36 cellular contexts compared by ENCODE assay signal in the genomic region with DNA sequence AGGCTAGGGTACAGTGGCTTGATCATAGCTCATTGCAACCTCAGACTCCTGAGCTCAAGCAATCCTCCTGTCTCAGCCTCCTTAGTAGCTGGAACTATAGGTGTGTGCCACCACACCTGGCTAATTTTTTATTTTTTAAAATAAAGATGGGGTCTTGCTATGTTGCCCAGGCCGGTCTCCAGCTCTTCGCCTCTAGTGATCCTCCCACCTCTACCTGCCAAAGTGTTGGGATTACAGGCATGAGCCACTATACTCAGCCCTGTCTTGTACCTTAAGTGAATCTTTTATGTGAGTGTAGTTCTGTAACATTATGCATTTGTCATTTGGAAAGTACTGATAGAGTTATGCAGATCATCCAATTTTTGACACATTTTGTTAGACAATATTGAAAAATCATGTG.
"Had no signal": no experiment of that assay in that cellular context is flagged by ENCODE, and none has a peak within 500 bp of the region (broad histone marks: within the 10 kb centered on the region; RNA-seq: fewer than 3 reads in every experiment).

No MANE protein-coding gene starts in this region.

- H3K27me3 Mint-ChIP-seq: activated B cell treated with CpG ODN at 0.5 μM for 24 hours had no signal

- H3K36me3 Mint-ChIP-seq: activated CD4-positive, alpha-beta memory T cell treated with anti-CD3 and anti-CD28 coated beads for 36 hours; activated naive CD4-positive, alpha-beta T cell treated with anti-CD3 and anti-CD28 coated beads, Interleukin-2, amount 50 U/mL, for 72 hours; activated naive CD8-positive, alpha-beta T cell treated with anti-CD3 and anti-CD28 coated beads for 36 hours had no signal

- DNase-seq: activated B cell treated with CpG ODN at 0.5 μM for 24 hours; activated CD4-positive, alpha-beta memory T cell treated with anti-CD3 and anti-CD28 coated beads for 36 hours; activated CD4-positive, alpha-beta T cell treated with anti-CD3 and anti-CD28 coated beads for 4 hours; activated CD4-positive, alpha-beta T cell treated with anti-CD3 and anti-CD28 coated beads, Interleukin-2, amount 10 ng/mL, durations not matched to agents 24 days and 14 days; activated CD4-positive, alpha-beta T cell treated with anti-CD3 and anti-CD28 coated beads, Interleukin-2, amount 50 U/mL, for 1 hour; activated CD4-positive, alpha-beta T cell treated with anti-CD3 and anti-CD28 coated beads, Interleukin-2, amount 50 U/mL, for 4 hours; activated CD4-positive, CD25-positive, alpha-beta regulatory T cell treated with anti-CD3 and anti-CD28 coated beads, Interleukin-2, amount 50 U/mL, for 72 hours; activated CD8-positive, alpha-beta memory T cell treated with anti-CD3 and anti-CD28 coated beads, Interleukin-2, amount 50 U/mL, for 4 hours; activated CD8-positive, alpha-beta T cell treated with anti-CD3 and anti-CD28 coated beads for 36 hours; activated effector memory CD4-positive, alpha-beta T cell treated with anti-CD3 and anti-CD28 coated beads, Interleukin-2, amount 50 U/mL, for 16 hours; activated gamma-delta T cell treated with Interleukin-2 at 50 U/mL for 16 hours; activated naive CD4-positive, alpha-beta T cell; activated naive CD4-positive, alpha-beta T cell treated with anti-CD3 and anti-CD28 coated beads for 36 hours; activated naive CD4-positive, alpha-beta T cell treated with anti-CD3 and anti-CD28 coated beads, Interleukin-2, amount 50 U/mL, for 16 hours; activated naive CD8-positive, alpha-beta T cell treated with anti-CD3 and anti-CD28 coated beads for 36 hours; activated T-cell treated with anti-CD3 and anti-CD28 coated beads for 4 hours; activated T-cell treated with anti-CD3 and anti-CD28 coated beads, Interleukin-2, amount 50 U/mL, for 1 hour; activated T-cell treated with anti-CD3 and anti-CD28 coated beads, Interleukin-2, amount 50 U/mL, for 4 hours; activated T-cell treated with anti-CD3 and anti-CD28 coated beads, Interleukin-2, amount 50 U/mL, for 72 hours; adrenal gland; amniotic stem cell; aorta; body of pancreas; brain microvascular endothelial cell; central memory CD4-positive, alpha-beta T cell; T-helper 2 cell; T-helper 9 cell had no signal

- H3K4me1 ChIP-seq: body of pancreas, breast epithelium had no signal

- H3K9me3 Mint-ChIP-seq: activated B cell treated with CpG ODN at 0.5 μM for 24 hours; activated CD4-positive, alpha-beta memory T cell treated with anti-CD3 and anti-CD28 coated beads for 36 hours; activated CD8-positive, alpha-beta T cell treated with anti-CD3 and anti-CD28 coated beads for 36 hours; activated naive CD4-positive, alpha-beta T cell treated with anti-CD3 and anti-CD28 coated beads for 36 hours; activated T-cell treated with anti-CD3 and anti-CD28 coated beads, Interleukin-2, amount 50 U/mL, for 4 hours; activated T-cell treated with anti-CD3 and anti-CD28 coated beads, Interleukin-2, amount 50 U/mL, for 72 hours; activated T-helper 1 cell treated with anti-CD3 and anti-CD28 coated beads, Interleukin-12 subunit alpha, Interleukin-12 subunit beta, Interleukin-2, Interleukin-4 antibody, amounts not matched to agents 30 ng/mL and 10 ng/mL and 1 ng/mL, durations not matched to agents 14 hours and 24 hours and 36 hours; activated T-helper 17 cell treated with anti-CD3 and anti-CD28 coated beads, Interleukin-2, amount 50 U/mL, for 72 hours; T-helper 1 cell treated with Interleukin-12 subunit alpha and Interleukin-12 subunit beta and Interleukin-4 antibody, amounts not matched to agents 30 μg/mL and 1 μg/mL, for 36 hours; T-helper 2 cell treated with Interferon-gamma antibody and Interleukin-4, amounts not matched to agents 5 μg/mL and 100 μg/mL, for 36 hours had no signal

- ATAC-seq: activated CD8-positive, alpha-beta T cell treated with anti-CD3 and anti-CD28 coated beads for 36 hours; activated naive CD4-positive, alpha-beta T cell treated with anti-CD3 and anti-CD28 coated beads, Interleukin-2, amount 50 U/mL, for 72 hours; activated T-cell treated with anti-CD3 and anti-CD28 coated beads, Interleukin-2, amount 50 U/mL, for 4 hours; activated T-cell treated with anti-CD3 and anti-CD28 coated beads, Interleukin-2, amount 50 U/mL, for 72 hours; activated T-helper 17 cell treated with anti-CD3 and anti-CD28 coated beads, Interleukin-2, amount 50 U/mL, for 72 hours; body of pancreas had no signal

- H3K9me3 ChIP-seq: adrenal gland, body of pancreas, breast epithelium had no signal

- FAIRE-seq: astrocyte, TTC549 had no signal

- H3K27me3 ChIP-seq: adrenal gland, body of pancreas, brain microvascular endothelial cell, breast epithelium had no signal

- H3K27ac Mint-ChIP-seq: activated B cell treated with CpG ODN at 0.5 μM for 24 hours; activated CD4-positive, alpha-beta memory T cell treated with anti-CD3 and anti-CD28 coated beads for 36 hours; activated CD4-positive, alpha-beta T cell treated with anti-CD3 and anti-CD28 coated beads, Interleukin-2, amount 10 ng/mL, durations not matched to agents 24 days and 14 days; activated CD8-positive, alpha-beta T cell treated with anti-CD3 and anti-CD28 coated beads for 36 hours; activated naive CD4-positive, alpha-beta T cell treated with anti-CD3 and anti-CD28 coated beads for 36 hours; activated naive CD4-positive, alpha-beta T cell treated with anti-CD3 and anti-CD28 coated beads, Interleukin-2, amount 50 U/mL, for 72 hours; activated naive CD8-positive, alpha-beta T cell treated with anti-CD3 and anti-CD28 coated beads for 36 hours; activated T-cell treated with anti-CD3 and anti-CD28 coated beads, Interleukin-2, amount 50 U/mL, for 72 hours; activated T-helper 1 cell treated with anti-CD3 and anti-CD28 coated beads, Interleukin-12 subunit alpha, Interleukin-12 subunit beta, Interleukin-2, Interleukin-4 antibody, amounts not matched to agents 30 ng/mL and 10 ng/mL and 1 ng/mL, durations not matched to agents 14 hours and 24 hours and 36 hours; activated T-helper 17 cell treated with anti-CD3 and anti-CD28 coated beads, Interleukin-2, amount 50 U/mL, for 72 hours; T-helper 1 cell treated with Interleukin-12 subunit alpha and Interleukin-12 subunit beta and Interleukin-4 antibody, amounts not matched to agents 30 μg/mL and 1 μg/mL, for 36 hours; T-helper 2 cell treated with Interferon-gamma antibody and Interleukin-4, amounts not matched to agents 5 μg/mL and 100 μg/mL, for 36 hours had no signal

- H3K4me3 Mint-ChIP-seq: activated B cell treated with CpG ODN at 0.5 μM for 24 hours; activated CD4-positive, alpha-beta memory T cell treated with anti-CD3 and anti-CD28 coated beads for 36 hours; activated CD4-positive, alpha-beta T cell treated with anti-CD3 and anti-CD28 coated beads, Interleukin-2, amount 10 ng/mL, durations not matched to agents 24 days and 14 days; activated CD8-positive, alpha-beta T cell treated with anti-CD3 and anti-CD28 coated beads for 36 hours; activated naive CD4-positive, alpha-beta T cell treated with anti-CD3 and anti-CD28 coated beads for 36 hours; activated naive CD8-positive, alpha-beta T cell treated with anti-CD3 and anti-CD28 coated beads for 36 hours; activated T-cell treated with anti-CD3 and anti-CD28 coated beads, Interleukin-2, amount 50 U/mL, for 4 hours; activated T-cell treated with anti-CD3 and anti-CD28 coated beads, Interleukin-2, amount 50 U/mL, for 72 hours; activated T-helper 1 cell treated with anti-CD3 and anti-CD28 coated beads, Interleukin-12 subunit alpha, Interleukin-12 subunit beta, Interleukin-2, Interleukin-4 antibody, amounts not matched to agents 30 ng/mL and 10 ng/mL and 1 ng/mL, durations not matched to agents 14 hours and 24 hours and 36 hours; activated T-helper 17 cell treated with anti-CD3 and anti-CD28 coated beads, Interleukin-2, amount 50 U/mL, for 72 hours; T-helper 1 cell treated with Interleukin-12 subunit alpha and Interleukin-12 subunit beta and Interleukin-4 antibody, amounts not matched to agents 30 μg/mL and 1 μg/mL, for 36 hours; T-helper 2 cell treated with Interferon-gamma antibody and Interleukin-4, amounts not matched to agents 5 μg/mL and 100 μg/mL, for 36 hours had no signal

- H3K4me1 Mint-ChIP-seq: activated T-helper 17 cell treated with anti-CD3 and anti-CD28 coated beads, Interleukin-2, amount 50 U/mL, for 72 hours had no signal

- H3K27ac ChIP-seq: adrenal gland, body of pancreas, brain microvascular endothelial cell, breast epithelium, VCaP had no signal

- H3K4me3 ChIP-seq: adrenal gland, body of pancreas, breast epithelium had no signal

- H3K36me3 ChIP-seq: adrenal gland, brain microvascular endothelial cell, breast epithelium had no signal
